22 cellular contexts compared by ENCODE assay signal in genomic region chr10:123795846-123796590, GRCh38.
"Had no signal": no experiment of that assay in that cellular context is flagged by ENCODE, and none has a peak within 500 bp of the region (broad histone marks: within the 10 kb centered on the region; RNA-seq: fewer than 3 reads in every experiment).

No MANE protein-coding gene starts in this region.

- H3K27me3 ChIP-seq: gastrocnemius medialis, testis had no signal

- H3K4me3 ChIP-seq: gastrocnemius medialis, testis had no signal

- H3K9me3 Mint-ChIP-seq: activated naive CD4-positive, alpha-beta T cell treated with anti-CD3 and anti-CD28 coated beads for 36 hours; nephron had no signal

- H3K4me1 Mint-ChIP-seq: memory B cell, nephron, T-helper 17 cell had no signal

- H3K36me3 Mint-ChIP-seq: memory B cell; stimulated activated naive B cell treated with anti-CD40 and anti-IgM and Interleukin-4, amounts not matched to agents 10 μg/mL and 1 μg/mL and 100 μg/mL, for 72 hours had no signal

- H3K4me1 ChIP-seq: gastrocnemius medialis, parathyroid adenoma had no signal

- H3K9me3 ChIP-seq: gastrocnemius medialis, testis had no signal

- H3K27ac ChIP-seq: gastrocnemius medialis, parathyroid adenoma, testis had no signal

- DNase-seq: activated CD4-positive, alpha-beta T cell treated with anti-CD3 and anti-CD28 coated beads for 4 hours; activated CD4-positive, alpha-beta T cell treated with anti-CD3 and anti-CD28 coated beads, Interleukin-2, amount 50 U/mL, for 48 hours; activated CD4-positive, CD25-positive, alpha-beta regulatory T cell; activated effector memory CD4-positive, alpha-beta T cell treated with Interleukin-2 at 50 U/mL for 16 hours; activated naive CD4-positive, alpha-beta T cell treated with anti-CD3 and anti-CD28 coated beads for 36 hours; activated T-cell treated with anti-CD3 and anti-CD28 coated beads, Interleukin-2, amount 50 U/mL, for 72 hours; cerebellar nuclear complex; cortex of kidney; erythroblast; gastrocnemius medialis; hypothalamus; stimulated activated CD4-positive, alpha-beta T cell treated with anti-CD3 and anti-CD28 coated beads, Interleukin-2, amount 100 ng/mL, for 48 hours; stimulated activated CD8-positive, alpha-beta memory T cell treated with anti-CD3 and anti-CD28 coated beads, Interleukin-4, amount 100 ng/mL, for 48 hours; stimulated activated naive B cell treated with anti-CD40 and anti-IgM and Interleukin-4, amounts not matched to agents 10 μg/mL and 1 μg/mL and 100 μg/mL, for 72 hours; SW 1271; T-helper 17 cell; testis; trophoblast cell had no signal

- H3K9ac ChIP-seq: parathyroid adenoma had no signal

- H3K36me3 ChIP-seq: gastrocnemius medialis had no signal

- H3K4me3 Mint-ChIP-seq: activated naive CD4-positive, alpha-beta T cell treated with anti-CD3 and anti-CD28 coated beads for 36 hours; activated T-cell treated with anti-CD3 and anti-CD28 coated beads, Interleukin-2, amount 50 U/mL, for 72 hours; memory B cell; nephron; stimulated activated naive B cell treated with anti-CD40 and anti-IgM and Interleukin-4, amounts not matched to agents 10 μg/mL and 1 μg/mL and 100 μg/mL, for 72 hours; T-helper 17 cell had no signal

- H3K27ac Mint-ChIP-seq: activated naive CD4-positive, alpha-beta T cell treated with anti-CD3 and anti-CD28 coated beads for 36 hours; activated T-cell treated with anti-CD3 and anti-CD28 coated beads, Interleukin-2, amount 50 U/mL, for 72 hours; memory B cell; nephron; stimulated activated naive B cell treated with anti-CD40 and anti-IgM and Interleukin-4, amounts not matched to agents 10 μg/mL and 1 μg/mL and 100 μg/mL, for 72 hours; T-helper 17 cell had no signal

- ATAC-seq: activated T-cell treated with anti-CD3 and anti-CD28 coated beads, Interleukin-2, amount 50 U/mL, for 72 hours; gastrocnemius medialis; sciatic nerve; stimulated activated naive B cell treated with anti-CD40 and anti-IgM and Interleukin-4, amounts not matched to agents 10 μg/mL and 1 μg/mL and 100 μg/mL, for 72 hours; T-helper 17 cell had no signal
